ENCODE assay signal across 11 cellular contexts in genomic region chr11:18672209-18672608, GRCh38. TPM values are rescaled to one million over a fixed set of nuclear protein-coding genes. Genes with fewer than 3 reads are reported as not detected.
A peak's percentile ranks its signal among the peaks of the same experiment; 100 is the strongest.
DNase-seq lines count a peak whose midpoint lies in the region; ATAC-seq, FAIRE-seq and TF ChIP-seq lines count a peak whose summit lies in the region.
"Not testable (repeated sequence)": the region's sequence is repeated elsewhere in the genome, so short reads cannot be mapped to it uniquely, and the experiment has no call there.
"Had no signal": no experiment of that assay in that cellular context is flagged by ENCODE, and none has a peak within 500 bp of the region (broad histone marks: within the 10 kb centered on the region; RNA-seq: fewer than 3 reads in every experiment).

No MANE protein-coding gene starts in this region.

- H3K9me3 Mint-ChIP-seq in activated CD4-positive, alpha-beta T cell treated with anti-CD3 and anti-CD28 coated beads, Interleukin-2, amount 10 ng/mL, durations not matched to agents 24 days and 14 days; natural killer cell: not testable (repeated sequence)

- not testable (repeated sequence) for H3K36me3 Mint-ChIP-seq in activated CD4-positive, alpha-beta T cell treated with anti-CD3 and anti-CD28 coated beads, Interleukin-2, amount 10 ng/mL, durations not matched to agents 24 days and 14 days (ENCODE audit: low read depth); natural killer cell

- H3K4me3 ChIP-seq in BLaER1 treated with 17β-estradiol and CSF1 and Interleukin-3, amounts not matched to agents 10 nM and 100 nM; Peyer's patch; bronchial epithelial cell (ENCODE audit: low read depth, low read length): not testable (repeated sequence)

- not testable (repeated sequence) for TF ChIP-seq CTCF in Peyer's patch (IDR thresholded peaks at IDR 0.05); bronchial epithelial cell (IDR thresholded peaks at IDR 0.05; ENCODE audit: insufficient read depth, low read length, severe bottlenecking); natural killer cell (IDR thresholded peaks at IDR 0.05)

- peak overlapping the region in 6 of 11 experiments; percentile 8 to 42 (median 30); a peak in 3 of 22 replicates for H3K4me2 ChIP-seq in BLaER1 treated with 17β-estradiol and CSF1 and Interleukin-3, amounts not matched to agents 10 nM and 100 nM

- not testable (repeated sequence) for H3K27ac ChIP-seq in BLaER1 treated with 17β-estradiol and CSF1 and Interleukin-3, amounts not matched to agents 10 nM and 100 nM; Peyer's patch

- not testable (repeated sequence) for H3K9me3 ChIP-seq in BLaER1 treated with 17β-estradiol and CSF1 and Interleukin-3, amounts not matched to agents 10 nM and 100 nM (replicated peaks in 1 of 11); Peyer's patch

- not testable (repeated sequence) for H3K36me3 ChIP-seq in BLaER1 treated with 17β-estradiol and CSF1 and Interleukin-3, amounts not matched to agents 10 nM and 100 nM; Peyer's patch; bronchial epithelial cell (ENCODE audit: control insufficient read depth, insufficient read depth, low read length)

- not testable (repeated sequence) for H4K20me1 ChIP-seq in BLaER1 treated with 17β-estradiol and CSF1 and Interleukin-3, amounts not matched to agents 10 nM and 100 nM

- peaks cover 0 to 44% (median 14%) of the 10 kb centered on the region in 10 experiments; a peak in 15 of 20 replicates for H3K4me1 ChIP-seq in BLaER1 treated with 17β-estradiol and CSF1 and Interleukin-3, amounts not matched to agents 10 nM and 100 nM
- H3K4me1 ChIP-seq in Peyer's patch, result not testable (repeated sequence)

- FAIRE-seq in bronchial epithelial cell (lab: Jason Lieb, UNC), result not testable (repeated sequence)

- H3K27me3 Mint-ChIP-seq in activated CD4-positive, alpha-beta T cell treated with anti-CD3 and anti-CD28 coated beads, Interleukin-2, amount 10 ng/mL, durations not matched to agents 24 days and 14 days; natural killer cell (ENCODE audit: low read depth in 2 of 2): not testable (repeated sequence)

- not testable (repeated sequence) for TF ChIP-seq POLR2A in Peyer's patch (IDR thresholded peaks at IDR 0.05)

- H3K4me1 Mint-ChIP-seq in activated CD4-positive, alpha-beta T cell treated with anti-CD3 and anti-CD28 coated beads, Interleukin-2, amount 10 ng/mL, durations not matched to agents 24 days and 14 days, result peaks cover 32% of the 10 kb centered on the region
- H3K4me1 Mint-ChIP-seq in natural killer cell, result peaks cover 15 to 26% of the 10 kb centered on the region in 2 donors

- H3K27me3 ChIP-seq in BLaER1 treated with 17β-estradiol and CSF1 and Interleukin-3, amounts not matched to agents 10 nM and 100 nM; Peyer's patch; bronchial epithelial cell (ENCODE audit: control insufficient read depth, insufficient read depth, low read length): not testable (repeated sequence)

- not testable (repeated sequence) for H3K9ac ChIP-seq in BLaER1 treated with 17β-estradiol and CSF1 and Interleukin-3, amounts not matched to agents 10 nM and 100 nM

- intact Hi-C loops in activated CD4-positive, alpha-beta T cell treated with anti-CD3 and anti-CD28 coated beads, Interleukin-2, amount 10 ng/mL, durations not matched to agents 24 days and 14 days (cut with micrococcal nuclease), result loop anchor here (5.0 kb wide), 1 partner anchor 55 kb away; no protein-coding TSS in a partner anchor
- intact Hi-C loops in natural killer cell (cut with micrococcal nuclease), result not testable (repeated sequence)

- peak; percentile 70 for DNase-seq in HCEC 1CT
- DNase-seq in Peyer's patch, result peak in 2 of 3 donors; percentile 23 to 52
- peak; percentile 81 for DNase-seq in activated CD4-positive, alpha-beta T cell treated with anti-CD3 and anti-CD28 coated beads, Interleukin-2, amount 10 ng/mL, durations not matched to agents 24 days and 14 days
- peak; percentile 8 for DNase-seq in activated T-helper 1 cell treated with Interleukin-2 at 50 U/mL for 16 hours (ENCODE audit: low read depth)
- DNase-seq in bronchial epithelial cell (ENCODE audit: low read depth), result peak; percentile 67
- not testable (repeated sequence) for DNase-seq in natural killer cell
- DNase-seq in stimulated activated CD8-positive, alpha-beta memory T cell treated with anti-CD3 and anti-CD28 coated beads, Interleukin-2, amount 100 ng/mL, for 1 hour (ENCODE audit: low read depth in 2 of 2), result peak; percentile 8 to 26

- H3K27ac Mint-ChIP-seq in activated CD4-positive, alpha-beta T cell treated with anti-CD3 and anti-CD28 coated beads, Interleukin-2, amount 10 ng/mL, durations not matched to agents 24 days and 14 days, result peak overlapping the region; percentile 66
- peak overlapping the region; percentile 80 to 88 for H3K27ac Mint-ChIP-seq in natural killer cell

- ATAC-seq in natural killer cell, result peak; percentile 85 to 99 (median 94)

- H3K4me3 Mint-ChIP-seq in activated CD4-positive, alpha-beta T cell treated with anti-CD3 and anti-CD28 coated beads, Interleukin-2, amount 10 ng/mL, durations not matched to agents 24 days and 14 days, result peak overlapping the region; percentile 68
- H3K4me3 Mint-ChIP-seq in natural killer cell, result peak overlapping the region; percentile 47

RNA-seq across cellular contexts. Expression of gene TMEM86A, which starts 26.4 kb away (rescaled TPM):
- total RNA-seq in Peyer's patch (1 to 10 TPM in 2 of 4 donors, under 1 TPM in 1, not detected in 1; 0.53 to 4.4 (median 1.9) TPM), bronchial epithelial cell (0.53 and 0.90 TPM in 2 replicates), natural killer cell (1 to 10 TPM; 3.1 to 9.3 (median 9.0) TPM)
- total RNA-seq in activated CD4-positive, alpha-beta T cell treated with anti-CD3 and anti-CD28 coated beads, Interleukin-2, amount 10 ng/mL, durations not matched to agents 24 days and 14 days, result 0.21 and 0.73 TPM in 2 replicates

RNA-seq across cellular contexts. Expression of gene SPTY2D1, which starts 38.1 kb away (rescaled TPM):
- total RNA-seq in Peyer's patch (10 to 100 TPM; 14.2 to 19.3 (median 17.8) TPM), bronchial epithelial cell (12.6 and 17.3 TPM in 2 replicates), natural killer cell (10 to 100 TPM; 58.6 to 62.5 (median 62.0) TPM)
- 22.6 and 22.8 TPM in 2 replicates for total RNA-seq in activated CD4-positive, alpha-beta T cell treated with anti-CD3 and anti-CD28 coated beads, Interleukin-2, amount 10 ng/mL, durations not matched to agents 24 days and 14 days

RNA-seq across cellular contexts. Expression of gene IGSF22, which starts 53.8 kb away (rescaled TPM):
- total RNA-seq in Peyer's patch (not detected), bronchial epithelial cell (under 0.01 and 1.4 TPM in 2 replicates), natural killer cell (1 to 10 TPM in 2 of 3 donors, under 1 TPM in 1; 0.83 to 1.7 (median 1.2) TPM)
- 0.31 TPM in 1 of 2 replicates, not detected in the other for total RNA-seq in activated CD4-positive, alpha-beta T cell treated with anti-CD3 and anti-CD28 coated beads, Interleukin-2, amount 10 ng/mL, durations not matched to agents 24 days and 14 days
- total RNA-seq: GM23338, liver, smooth muscle cell had no signal
